13 cellular contexts compared by ENCODE assay signal in genomic region chr2:105739408-105739807, GRCh38. TPM values are rescaled to one million over a fixed set of nuclear protein-coding genes. Genes with fewer than 3 reads are reported as not detected.
DNase-seq lines count a peak whose midpoint lies in the region; ATAC-seq and TF ChIP-seq lines count a peak whose summit lies in the region.
"Had no signal": no experiment of that assay in that cellular context is flagged by ENCODE, and none has a peak within 500 bp of the region (broad histone marks: within the 10 kb centered on the region; RNA-seq: fewer than 3 reads in every experiment).

No MANE protein-coding gene starts in this region.

- no peak for TF ChIP-seq CTCF in HEK293 (tag by site-specific recombination; IDR thresholded peaks at IDR 0.05)
- TF ChIP-seq CTCF in HFFc6 (IDR thresholded peaks at IDR 0.05), result no peak

- CTCF ChIA-PET in HEK293 (lab: Yijun Ruan, JAX), result no interaction called here

- H3K4me1 ChIP-seq in HEK293 (ENCODE audit: control insufficient read depth, insufficient read depth, low read length), result no peaks in the 10 kb centered on the region

- H3K27ac Mint-ChIP-seq in activated CD4-positive, alpha-beta T cell treated with anti-CD3 and anti-CD28 coated beads, Interleukin-2, amount 10 ng/mL, durations not matched to agents 24 days and 14 days, result peak overlapping the region; percentile 95
- H3K27ac Mint-ChIP-seq in activated T-cell treated with anti-CD3 and anti-CD28 coated beads, Interleukin-2, amount 50 U/mL, for 72 hours, result peak overlapping the region; percentile 98
- H3K27ac Mint-ChIP-seq in naive B cell, result peak overlapping the region; percentile 74 to 97 (median 92)
- H3K27ac Mint-ChIP-seq in HFFc6, result no peak overlapping the region

- in situ Hi-C loops in ACHN (cut with HindIII; ENCODE audit: low pct_ligation_motif_present, low pct_unique_long_range_greater_than_20kb, low sequenced_read_pairs), result no loop called here

- H3K9me3 Mint-ChIP-seq in activated CD4-positive, alpha-beta T cell treated with anti-CD3 and anti-CD28 coated beads, Interleukin-2, amount 10 ng/mL, durations not matched to agents 24 days and 14 days, result peaks cover 4% of the 10 kb centered on the region
- H3K9me3 Mint-ChIP-seq in activated T-cell treated with anti-CD3 and anti-CD28 coated beads, Interleukin-2, amount 50 U/mL, for 72 hours, result peaks cover 0 to 2% of the 10 kb centered on the region in 2 donors
- H3K9me3 Mint-ChIP-seq in naive B cell (peaks cover 7 to 26% (median 8%) of the 10 kb centered on the region in 7 donors), HFFc6 (no peaks in the 10 kb centered on the region)

- no peak overlapping the region for H3K4me3 ChIP-seq in HEK293 (ENCODE audit: low read depth, low read length)
- H3K4me3 ChIP-seq: hepatocyte had no signal

- no peak for DNase-seq in activated CD4-positive, alpha-beta T cell treated with anti-CD3 and anti-CD28 coated beads, Interleukin-2, amount 10 ng/mL, durations not matched to agents 24 days and 14 days
- DNase-seq in activated CD4-positive, alpha-beta T cell treated with anti-CD3 and anti-CD28 coated beads for 48 hours, result no peak
- DNase-seq in activated T-cell treated with anti-CD3 and anti-CD28 coated beads, Interleukin-2, amount 50 U/mL, for 72 hours, result peak in 1 of 2 donors; percentile 38
- DNase-seq in naive B cell (no peak), ACHN (no peak), HFFc6 (no peak), NCI-H2227 (lab: John Stamatoyannopoulos, UW; ENCODE audit: unreplicated experiment) (no peak)
- DNase-seq: amygdala; left colon; NCI-H2029; stimulated activated CD4-positive, alpha-beta T cell treated with anti-CD3 and anti-CD28 coated beads, Interleukin-2, amount 100 ng/mL, for 24 hours had no signal

- H3K36me3 ChIP-seq in HEK293 (ENCODE audit: control insufficient read depth in 2 of 2, insufficient read depth in 1 of 2, low read length in 2 of 2), result no peaks in the 10 kb centered on the region

- H3K27me3 Mint-ChIP-seq in activated CD4-positive, alpha-beta T cell treated with anti-CD3 and anti-CD28 coated beads, Interleukin-2, amount 10 ng/mL, durations not matched to agents 24 days and 14 days, result no peaks in the 10 kb centered on the region
- H3K27me3 Mint-ChIP-seq in activated T-cell treated with anti-CD3 and anti-CD28 coated beads, Interleukin-2, amount 50 U/mL, for 72 hours (ENCODE audit: low read depth), result no peaks in the 10 kb centered on the region
- H3K27me3 Mint-ChIP-seq in naive B cell (no peaks in the 10 kb centered on the region), HFFc6 (ENCODE audit: insufficient read depth) (peaks cover 4% of the 10 kb centered on the region; the same call in 1 of the 2 replicates)

- H3K4me1 Mint-ChIP-seq in activated CD4-positive, alpha-beta T cell treated with anti-CD3 and anti-CD28 coated beads, Interleukin-2, amount 10 ng/mL, durations not matched to agents 24 days and 14 days, result peaks cover 69% of the 10 kb centered on the region
- peaks cover 86% of the 10 kb centered on the region for H3K4me1 Mint-ChIP-seq in activated T-cell treated with anti-CD3 and anti-CD28 coated beads, Interleukin-2, amount 50 U/mL, for 72 hours (ENCODE audit: low read depth)
- H3K4me1 Mint-ChIP-seq in naive B cell (peaks cover 74 to 82% (median 75%) of the 10 kb centered on the region in 3 donors), HFFc6 (ENCODE audit: low read depth) (peaks cover 42% of the 10 kb centered on the region)

- no peaks in the 10 kb centered on the region for H3K36me3 Mint-ChIP-seq in activated CD4-positive, alpha-beta T cell treated with anti-CD3 and anti-CD28 coated beads, Interleukin-2, amount 10 ng/mL, durations not matched to agents 24 days and 14 days (ENCODE audit: low read depth)
- peaks cover 3 to 7% of the 10 kb centered on the region in 2 donors for H3K36me3 Mint-ChIP-seq in activated T-cell treated with anti-CD3 and anti-CD28 coated beads, Interleukin-2, amount 50 U/mL, for 72 hours (ENCODE audit: insufficient read depth in 2 of 2)
- peaks cover 6 to 17% of the 10 kb centered on the region in 2 donors for H3K36me3 Mint-ChIP-seq in naive B cell
- H3K36me3 Mint-ChIP-seq in HFFc6 (ENCODE audit: low read depth), result no peaks in the 10 kb centered on the region

- POLR2A ChIA-PET in HEK293 (lab: Yijun Ruan, JAX), result no interaction called here

- ATAC-seq in activated T-cell treated with anti-CD3 and anti-CD28 coated beads, Interleukin-2, amount 50 U/mL, for 72 hours (replicated peaks in 1 of 2), result peak; percentile 30 to 50
- ATAC-seq in naive B cell (ENCODE audit: low read depth in 2 of 2), result no peak
- ATAC-seq: left colon had no signal

- H3K27ac ChIP-seq in HEK293 (ENCODE audit: extremely low read depth, low read depth, low read length), result no peak overlapping the region
- H3K27ac ChIP-seq: hepatocyte had no signal

- H3K9me3 ChIP-seq in HEK293 (ENCODE audit: control insufficient read depth, insufficient read depth, low read depth, low read length), result no peaks in the 10 kb centered on the region

- intact Hi-C loops in activated CD4-positive, alpha-beta T cell treated with anti-CD3 and anti-CD28 coated beads, Interleukin-2, amount 10 ng/mL, durations not matched to agents 24 days and 14 days (cut with micrococcal nuclease), result loop anchor here (5.0 kb wide), 1 partner anchor 87 kb away; no protein-coding TSS in a partner anchor

- peak overlapping the region; percentile 67 for H3K4me3 Mint-ChIP-seq in activated CD4-positive, alpha-beta T cell treated with anti-CD3 and anti-CD28 coated beads, Interleukin-2, amount 10 ng/mL, durations not matched to agents 24 days and 14 days
- H3K4me3 Mint-ChIP-seq in activated T-cell treated with anti-CD3 and anti-CD28 coated beads, Interleukin-2, amount 50 U/mL, for 72 hours, result peak overlapping the region; percentile 77 to 89
- H3K4me3 Mint-ChIP-seq in naive B cell, result peak overlapping the region; percentile 7 to 79 (median 68)
- H3K4me3 Mint-ChIP-seq in HFFc6, result no peak overlapping the region

TF ChIP-seq in HEK293, 187 proteins besides CTCF, POLR2A, EP300 and RAD21:
- TF ChIP-seq FEZF1 (tag by site-specific recombination; IDR thresholded peaks at IDR 0.05), result peak; percentile 90
- TF ChIP-seq ZBTB8A (tag by site-specific recombination; IDR thresholded peaks at IDR 0.05), result peak; percentile 34; the same call in 1 of the 2 replicates
- TF ChIP-seq ZNF416 (tag by site-specific recombination; IDR thresholded peaks at IDR 0.05), result no peak
- TF ChIP-seq, protein P1, sequence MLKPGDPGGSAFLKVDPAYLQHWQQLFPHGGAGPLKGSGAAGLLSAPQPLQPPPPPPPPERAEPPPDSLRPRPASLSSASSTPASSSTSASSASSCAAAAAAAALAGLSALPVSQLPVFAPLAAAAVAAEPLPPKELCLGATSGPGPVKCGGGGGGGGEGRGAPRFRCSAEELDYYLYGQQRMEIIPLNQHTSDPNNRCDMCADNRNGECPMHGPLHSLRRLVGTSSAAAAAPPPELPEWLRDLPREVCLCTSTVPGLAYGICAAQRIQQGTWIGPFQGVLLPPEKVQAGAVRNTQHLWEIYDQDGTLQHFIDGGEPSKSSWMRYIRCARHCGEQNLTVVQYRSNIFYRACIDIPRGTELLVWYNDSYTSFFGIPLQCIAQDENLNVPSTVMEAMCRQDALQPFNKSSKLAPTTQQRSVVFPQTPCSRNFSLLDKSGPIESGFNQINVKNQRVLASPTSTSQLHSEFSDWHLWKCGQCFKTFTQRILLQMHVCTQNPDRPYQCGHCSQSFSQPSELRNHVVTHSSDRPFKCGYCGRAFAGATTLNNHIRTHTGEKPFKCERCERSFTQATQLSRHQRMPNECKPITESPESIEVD (tag by site-specific recombination; IDR thresholded peaks at IDR 0.05), result peak; percentile 49; the same call in 1 of the 2 replicates
- no peak for TF ChIP-seq RBAK (tag by site-specific recombination; IDR thresholded peaks at IDR 0.05)
- TF ChIP-seq TRIM28 (IDR thresholded peaks at IDR 0.05; ENCODE audit: borderline replicate concordance, low read length), result peak; percentile 43
- TF ChIP-seq ZIC2 (tag by site-specific recombination; IDR thresholded peaks at IDR 0.05), result peak; percentile 24; the same call in 1 of the 2 replicates

RNA-seq across cellular contexts. Expression of gene NCK2, which starts 5.3 kb away (rescaled TPM):
- total RNA-seq in activated CD4-positive, alpha-beta T cell treated with anti-CD3 and anti-CD28 coated beads, Interleukin-2, amount 10 ng/mL, durations not matched to agents 24 days and 14 days, result 85.8 and 86.2 TPM in 2 replicates
- 100 to 1,000 TPM; 159 to 161 TPM for total RNA-seq in activated T-cell treated with anti-CD3 and anti-CD28 coated beads, Interleukin-2, amount 50 U/mL, for 72 hours
- polyA plus RNA-seq in naive B cell (ENCODE audit: low read depth in 6 of 6), result 100 to 1,000 TPM in 1 of 6 donors, 10 to 100 TPM in 5; 70.7 to 108 (median 76.7) TPM
- 10 to 100 TPM; 18.6 to 20.2 (median 19.8) TPM for total RNA-seq in HFFc6 (2021; fragmentation: NEBNext Ultra II Directional; extraction: Animal tissue kit (Norgen Biotek cat#: 25700))

Comparison
In these comparisons a context has a peak if more than half of its experiments do, and no peak if none do; other contexts are left out.
1. ATAC-seq: peak in activated T-cell treated with anti-CD3 and anti-CD28 coated beads, Interleukin-2, amount 50 U/mL, for 72 hours (2 of 2); none in naive B cell (0 of 2).